In genomic region chr20:39986231-39986904, GRCh38 we compare ENCODE assay signal across 8 cellular contexts.
DNase-seq lines count a peak whose midpoint lies in the region; ATAC-seq and TF ChIP-seq lines count a peak whose summit lies in the region.

No MANE protein-coding gene starts in this region.

- peak overlapping the region; percentile 62 to 68 for H3K27ac ChIP-seq in prostate gland

- WGBS in prostate gland = 5% methylated on average over 6 of the region's 6 CpGs

- intact Hi-C loops in left ventricle myocardium superior (cut with micrococcal nuclease) (no loop called here), prostate gland (cut with DNase I) (no loop called here)

- TF ChIP-seq CTCF in prostate gland (IDR thresholded peaks at IDR 0.05) = no peak

- no peaks in the 10 kb centered on the region for H3K4me1 ChIP-seq in prostate gland (replicated peaks)

- TF ChIP-seq POLR2A in prostate gland (IDR thresholded peaks at IDR 0.05) = no peak

- no peaks in the 10 kb centered on the region for H3K9me3 ChIP-seq in prostate gland

- H3K4me3 ChIP-seq in prostate gland = no peak overlapping the region

- no peaks in the 10 kb centered on the region for H3K36me3 ChIP-seq in prostate gland

- DNase-seq in GM03348 (ENCODE audit: low spot score) = peak; percentile 23
- DNase-seq in T1000 (lab: John Stamatoyannopoulos, UW) = peak; percentile 9
- DNase-seq in left ventricle myocardium superior = peak; percentile 74
- peak; percentile 20 for DNase-seq in prostate gland (ENCODE audit: low spot score)
- DNase-seq in NCI-H2081 (lab: John Stamatoyannopoulos, UW) = no peak
- no peak for DNase-seq in effector CD4-positive, alpha-beta T cell
- DNase-seq in dermis blood vessel endothelial cell = no peak

- no peaks in the 10 kb centered on the region for H3K27me3 ChIP-seq in prostate gland (replicated peaks; ENCODE audit: insufficient read depth)

- ATAC-seq in left ventricle myocardium superior = peak; percentile 95
- ATAC-seq in HG02981 (IDR thresholded peaks at IDR 0.05; ENCODE audit: unreplicated experiment) = no peak

Comparison
In these comparisons a context has a peak if more than half of its experiments do, and no peak if none do; other contexts are left out.
1. DNase-seq: peak in GM03348 (single experiment), T1000 (single experiment), left ventricle myocardium superior (single experiment) and prostate gland (single experiment); none in NCI-H2081 (0 of 2), effector CD4-positive, alpha-beta T cell (single experiment) and dermis blood vessel endothelial cell (single experiment).